In genomic region chr14:92470215-92470614, GRCh38 we compare ENCODE assay signal across 1 cellular context.
TF ChIP-seq lines count a peak whose summit lies in the region.

No MANE protein-coding gene starts in this region.

TF ChIP-seq in GM23338, 12 proteins besides CTCF, POLR2A, EP300 and RAD21 (continued from another document):
- TF ChIP-seq ZNF462 (CRISPR knock-in tag; IDR thresholded peaks at IDR 0.05), result no peak
- TF ChIP-seq POLR2AphosphoS5 (IDR thresholded peaks at IDR 0.05; ENCODE audit: low read depth), result no peak
- TF ChIP-seq JUNB (IDR thresholded peaks at IDR 0.05; ENCODE audit: unreplicated experiment), result no peak
- TF ChIP-seq NANOG (IDR thresholded peaks at IDR 0.05; ENCODE audit: borderline replicate concordance), result no peak
